16 cellular contexts compared by ENCODE assay signal in the genomic region with DNA sequence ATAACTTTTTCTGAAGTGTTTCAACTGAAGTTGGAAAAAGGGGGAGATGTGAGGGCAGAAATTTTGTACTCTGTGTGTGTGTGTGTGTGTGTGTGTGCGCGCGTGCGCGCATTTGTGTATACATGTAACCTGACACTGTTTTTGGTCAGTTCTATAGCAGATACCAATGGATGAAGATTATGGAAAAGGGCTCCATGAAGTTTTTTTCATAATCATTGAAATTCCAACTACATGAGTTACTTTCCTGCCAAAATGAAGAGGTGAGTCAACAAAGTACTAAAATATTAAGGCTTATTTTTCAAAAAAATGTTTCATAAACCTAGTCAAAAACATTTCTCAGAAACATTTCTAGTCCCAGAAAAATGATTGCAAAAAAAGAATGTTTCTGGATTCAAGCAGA. TPM values are rescaled to one million over a fixed set of nuclear protein-coding genes. Genes with fewer than 3 reads are reported as not detected.
A peak's percentile ranks its signal among the peaks of the same experiment; 100 is the strongest.
DNase-seq lines count a peak whose midpoint lies in the region; ATAC-seq and TF ChIP-seq lines count a peak whose summit lies in the region.
"Had no signal": no experiment of that assay in that cellular context is flagged by ENCODE, and none has a peak within 500 bp of the region (broad histone marks: within the 10 kb centered on the region; RNA-seq: fewer than 3 reads in every experiment).

No MANE protein-coding gene starts in this region.

- TF ChIP-seq CTCF in AG10803 (conservative IDR thresholded peaks at IDR 0.05; ENCODE audit: low read length): no peak
- TF ChIP-seq CTCF in brain microvascular endothelial cell (IDR thresholded peaks at IDR 0.05; ENCODE audit: low read depth, low read length, missing control alignments): no peak
- no peak for TF ChIP-seq CTCF in mesothelial cell of epicardium (IDR thresholded peaks at IDR 0.05; ENCODE audit: unreplicated experiment)

- ATAC-seq in HG02973 (IDR thresholded peaks at IDR 0.05; ENCODE audit: unreplicated experiment) (no peak), HG03378 (IDR thresholded peaks at IDR 0.05; ENCODE audit: unreplicated experiment) (no peak), HG02610 (IDR thresholded peaks at IDR 0.05; ENCODE audit: unreplicated experiment) (no peak)
- ATAC-seq: naive thymus-derived CD4-positive, alpha-beta T cell; stimulated activated naive CD8-positive, alpha-beta T cell treated with anti-CD3 and anti-CD28 coated beads, Interleukin-15, Interleukin-2, amounts not matched to agents 100 U/mL and 50 U/mL, for 24 hours had no signal

- H3K4me3 Mint-ChIP-seq in mesothelial cell of epicardium: no peak overlapping the region
- H3K4me3 Mint-ChIP-seq: central memory CD8-positive, alpha-beta T cell; naive thymus-derived CD4-positive, alpha-beta T cell had no signal

- H3K4me1 Mint-ChIP-seq in mesothelial cell of epicardium: peaks cover 42% of the 10 kb centered on the region

- no peaks in the 10 kb centered on the region for H3K9me3 Mint-ChIP-seq in mesothelial cell of epicardium
- H3K9me3 Mint-ChIP-seq: central memory CD8-positive, alpha-beta T cell; naive thymus-derived CD4-positive, alpha-beta T cell had no signal

- H3K36me3 Mint-ChIP-seq in mesothelial cell of epicardium: peaks cover 3% of the 10 kb centered on the region

- H3K27me3 Mint-ChIP-seq in mesothelial cell of epicardium (ENCODE audit: low read depth): no peaks in the 10 kb centered on the region
- H3K27me3 Mint-ChIP-seq: central memory CD8-positive, alpha-beta T cell; naive thymus-derived CD4-positive, alpha-beta T cell had no signal

- peaks cover 62% of the 10 kb centered on the region for H3K36me3 ChIP-seq in brain microvascular endothelial cell (replicated peaks)
- H3K36me3 ChIP-seq: uterus had no signal

- H3K27ac Mint-ChIP-seq in mesothelial cell of epicardium: peak overlapping the region; percentile 82
- H3K27ac Mint-ChIP-seq: naive thymus-derived CD4-positive, alpha-beta T cell had no signal

- DNase-seq in AG10803 (ENCODE audit: low read depth) (peak; percentile 63), HT1080 (ENCODE audit: low read depth) (peak; percentile 50), brain microvascular endothelial cell (no peak), mesothelial cell of epicardium (ENCODE audit: low spot score in 2 of 2, unreplicated experiment in 2 of 2) (no peak), pons (ENCODE audit: low spot score) (no peak)
- DNase-seq: naive thymus-derived CD4-positive, alpha-beta T cell; NCI-H187 treated with DMSO at 0.1 percent for 48 hours; NCI-H510A; stimulated activated CD4-positive, alpha-beta T cell treated with anti-CD3 and anti-CD28 coated beads, Interleukin-12 subunit alpha, Interleukin-12 subunit beta, amount 100 ng/mL, for 4 hours; stimulated activated naive CD8-positive, alpha-beta T cell treated with anti-CD3 and anti-CD28 coated beads, Interleukin-15, Interleukin-2, amounts not matched to agents 100 U/mL and 50 U/mL, for 24 hours; uterus had no signal

- H3K27ac ChIP-seq in brain microvascular endothelial cell: peak overlapping the region; percentile 34
- H3K27ac ChIP-seq: uterus had no signal

- in situ Hi-C loops in brain microvascular endothelial cell (cut with HindIII; ENCODE audit: low pct_ligation_motif_present, low sequenced_read_pairs): loop anchor here (25.0 kb wide), 1 partner anchor 231 kb away; the partner anchor contains the start of genes AQP2, AQP5 and AQP6

- no peaks in the 10 kb centered on the region for H3K27me3 ChIP-seq in brain microvascular endothelial cell (replicated peaks)
- H3K27me3 ChIP-seq: uterus had no signal

- H3K4me3 ChIP-seq in AG10803 (ENCODE audit: low read length) (no peak overlapping the region), brain microvascular endothelial cell (ENCODE audit: low read depth, low read length) (no peak overlapping the region)
- H3K4me3 ChIP-seq: lung, uterus had no signal

RNA-seq across cellular contexts. Expression of gene CERS5, which starts 25.7 kb away (rescaled TPM):
- total RNA-seq in HT1080 (2014; rRNA removed; shearing (Covaris generic)): 15.5 and 21.6 TPM in 2 replicates
- 25.2 and 27.5 TPM in 2 replicates for polyA plus RNA-seq in HT1080 (2015; cell fraction: cytosol; rRNA removed)
- 49.1 and 50.5 TPM in 2 replicates for polyA plus RNA-seq in HT1080 (2015; cell fraction: nucleus; rRNA removed)
- total RNA-seq in mesothelial cell of epicardium: 70.4 to 77.1 TPM (median 75.3 TPM) in 3 replicates

Comparison
In these comparisons a context has a peak if more than half of its experiments do, and no peak if none do; other contexts are left out.
1. DNase-seq: peak in AG10803 (single experiment) and HT1080 (single experiment); none in brain microvascular endothelial cell (single experiment), mesothelial cell of epicardium (0 of 2) and pons (single experiment).